1 cellular context compared by ENCODE assay signal in the genomic region with DNA sequence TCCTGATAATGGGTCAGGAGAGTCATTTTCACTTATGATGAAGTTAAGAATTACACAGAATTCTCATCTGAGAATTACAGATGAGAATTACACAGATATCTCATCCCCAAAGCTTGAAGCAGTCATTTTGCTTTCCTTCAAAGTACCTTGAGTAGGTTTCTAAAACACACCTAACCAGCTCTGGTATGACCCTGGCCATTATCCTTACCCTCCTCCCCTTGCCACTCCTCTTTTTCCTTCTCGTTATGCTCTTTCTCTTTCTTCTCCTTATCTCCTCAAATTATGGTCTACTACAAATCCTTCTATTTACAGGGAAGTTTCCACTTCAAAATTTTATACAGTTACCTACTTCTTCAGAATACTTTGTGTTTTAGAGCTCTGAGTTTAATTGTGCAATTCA.
TF ChIP-seq lines count a peak whose summit lies in the region.

No MANE protein-coding gene starts in this region.

TF ChIP-seq in GM12878, 131 proteins besides CTCF, POLR2A, EP300 and RAD21 (continued from another document):
- TF ChIP-seq SIX5 (IDR thresholded peaks at IDR 0.05; ENCODE audit: low read depth, low read length, severe bottlenecking) (no peak), RUNX3 (IDR thresholded peaks at IDR 0.05; ENCODE audit: low read length) (no peak), ESRRA (IDR thresholded peaks at IDR 0.05; ENCODE audit: low read length) (no peak), POU2F2 (IDR thresholded peaks at IDR 0.05; ENCODE audit: borderline replicate concordance, low read depth, low read length) (no peak), ZNF384 (IDR thresholded peaks at IDR 0.05; ENCODE audit: borderline replicate concordance, low read depth, low read length) (no peak), IRF4 (IDR thresholded peaks at IDR 0.05; ENCODE audit: low read depth, low read length) (no peak)
- TF ChIP-seq, protein P1, sequence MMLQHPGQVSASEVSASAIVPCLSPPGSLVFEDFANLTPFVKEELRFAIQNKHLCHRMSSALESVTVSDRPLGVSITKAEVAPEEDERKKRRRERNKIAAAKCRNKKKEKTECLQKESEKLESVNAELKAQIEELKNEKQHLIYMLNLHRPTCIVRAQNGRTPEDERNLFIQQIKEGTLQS (IDR thresholded peaks at IDR 0.05; ENCODE audit: borderline replicate concordance, extremely low read depth, low read depth, low read length) = no peak
- TF ChIP-seq, protein P2, sequence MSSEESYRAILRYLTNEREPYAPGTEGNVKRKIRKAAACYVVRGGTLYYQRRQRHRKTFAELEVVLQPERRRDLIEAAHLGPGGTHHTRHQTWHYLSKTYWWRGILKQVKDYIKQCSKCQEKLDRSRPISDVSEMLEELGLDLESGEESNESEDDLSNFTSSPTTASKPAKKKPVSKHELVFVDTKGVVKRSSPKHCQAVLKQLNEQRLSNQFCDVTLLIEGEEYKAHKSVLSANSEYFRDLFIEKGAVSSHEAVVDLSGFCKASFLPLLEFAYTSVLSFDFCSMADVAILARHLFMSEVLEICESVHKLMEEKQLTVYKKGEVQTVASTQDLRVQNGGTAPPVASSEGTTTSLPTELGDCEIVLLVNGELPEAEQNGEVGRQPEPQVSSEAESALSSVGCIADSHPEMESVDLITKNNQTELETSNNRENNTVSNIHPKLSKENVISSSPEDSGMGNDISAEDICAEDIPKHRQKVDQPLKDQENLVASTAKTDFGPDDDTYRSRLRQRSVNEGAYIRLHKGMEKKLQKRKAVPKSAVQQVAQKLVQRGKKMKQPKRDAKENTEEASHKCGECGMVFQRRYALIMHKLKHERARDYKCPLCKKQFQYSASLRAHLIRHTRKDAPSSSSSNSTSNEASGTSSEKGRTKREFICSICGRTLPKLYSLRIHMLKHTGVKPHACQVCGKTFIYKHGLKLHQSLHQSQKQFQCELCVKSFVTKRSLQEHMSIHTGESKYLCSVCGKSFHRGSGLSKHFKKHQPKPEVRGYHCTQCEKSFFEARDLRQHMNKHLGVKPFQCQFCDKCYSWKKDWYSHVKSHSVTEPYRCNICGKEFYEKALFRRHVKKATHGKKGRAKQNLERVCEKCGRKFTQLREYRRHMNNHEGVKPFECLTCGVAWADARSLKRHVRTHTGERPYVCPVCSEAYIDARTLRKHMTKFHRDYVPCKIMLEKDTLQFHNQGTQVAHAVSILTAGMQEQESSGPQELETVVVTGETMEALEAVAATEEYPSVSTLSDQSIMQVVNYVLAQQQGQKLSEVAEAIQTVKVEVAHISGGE (CRISPR knock-in tag; IDR thresholded peaks at IDR 0.05) = no peak
